In genomic region chr1:169102567-169102966, GRCh38 we compare ENCODE assay signal across 1 cellular context.
TF ChIP-seq lines count a peak whose summit lies in the region.

No MANE protein-coding gene starts in this region.

TF ChIP-seq in HepG2, 621 proteins besides CTCF, POLR2A, EP300 and RAD21 (continued from another document and continues in another):
- no peak for TF ChIP-seq ZBTB49 (CRISPR knock-in tag; IDR thresholded peaks at IDR 0.05; ENCODE audit: borderline replicate concordance)
- peak; percentile 45; the same call in 1 of the 2 replicates for TF ChIP-seq SOX5 (CRISPR knock-in tag; IDR thresholded peaks at IDR 0.05; ENCODE audit: borderline replicate concordance)
- peak; percentile 90 for TF ChIP-seq ZSCAN25 (CRISPR knock-in tag; IDR thresholded peaks at IDR 0.05)
- peak; percentile 56; the same call in 1 of the 2 replicates for TF ChIP-seq FOXA3 (CRISPR knock-in tag; IDR thresholded peaks at IDR 0.05)
- peak; percentile 20; the same call in 1 of the 2 replicates for TF ChIP-seq ELF3 (CRISPR knock-in tag; IDR thresholded peaks at IDR 0.05)
- TF ChIP-seq ZNF772 (CRISPR knock-in tag; IDR thresholded peaks at IDR 0.05): no peak
- peak; percentile 31; the same call in 1 of the 2 replicates for TF ChIP-seq KMT2B (CRISPR knock-in tag; IDR thresholded peaks at IDR 0.05)
- 0 out of 2 replicates have a peak, but pooled peaks have one; percentile 27 for TF ChIP-seq ISL2 (CRISPR knock-in tag; IDR thresholded peaks at IDR 0.05)
- TF ChIP-seq, protein P1, sequence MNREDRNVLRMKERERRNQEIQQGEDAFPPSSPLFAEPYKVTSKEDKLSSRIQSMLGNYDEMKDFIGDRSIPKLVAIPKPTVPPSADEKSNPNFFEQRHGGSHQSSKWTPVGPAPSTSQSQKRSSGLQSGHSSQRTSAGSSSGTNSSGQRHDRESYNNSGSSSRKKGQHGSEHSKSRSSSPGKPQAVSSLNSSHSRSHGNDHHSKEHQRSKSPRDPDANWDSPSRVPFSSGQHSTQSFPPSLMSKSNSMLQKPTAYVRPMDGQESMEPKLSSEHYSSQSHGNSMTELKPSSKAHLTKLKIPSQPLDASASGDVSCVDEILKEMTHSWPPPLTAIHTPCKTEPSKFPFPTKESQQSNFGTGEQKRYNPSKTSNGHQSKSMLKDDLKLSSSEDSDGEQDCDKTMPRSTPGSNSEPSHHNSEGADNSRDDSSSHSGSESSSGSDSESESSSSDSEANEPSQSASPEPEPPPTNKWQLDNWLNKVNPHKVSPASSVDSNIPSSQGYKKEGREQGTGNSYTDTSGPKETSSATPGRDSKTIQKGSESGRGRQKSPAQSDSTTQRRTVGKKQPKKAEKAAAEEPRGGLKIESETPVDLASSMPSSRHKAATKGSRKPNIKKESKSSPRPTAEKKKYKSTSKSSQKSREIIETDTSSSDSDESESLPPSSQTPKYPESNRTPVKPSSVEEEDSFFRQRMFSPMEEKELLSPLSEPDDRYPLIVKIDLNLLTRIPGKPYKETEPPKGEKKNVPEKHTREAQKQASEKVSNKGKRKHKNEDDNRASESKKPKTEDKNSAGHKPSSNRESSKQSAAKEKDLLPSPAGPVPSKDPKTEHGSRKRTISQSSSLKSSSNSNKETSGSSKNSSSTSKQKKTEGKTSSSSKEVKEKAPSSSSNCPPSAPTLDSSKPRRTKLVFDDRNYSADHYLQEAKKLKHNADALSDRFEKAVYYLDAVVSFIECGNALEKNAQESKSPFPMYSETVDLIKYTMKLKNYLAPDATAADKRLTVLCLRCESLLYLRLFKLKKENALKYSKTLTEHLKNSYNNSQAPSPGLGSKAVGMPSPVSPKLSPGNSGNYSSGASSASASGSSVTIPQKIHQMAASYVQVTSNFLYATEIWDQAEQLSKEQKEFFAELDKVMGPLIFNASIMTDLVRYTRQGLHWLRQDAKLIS (CRISPR knock-in tag; IDR thresholded peaks at IDR 0.05): no peak
- TF ChIP-seq STAT6 (CRISPR knock-in tag; IDR thresholded peaks at IDR 0.05; ENCODE audit: borderline replicate concordance): no peak
- TF ChIP-seq FOXP1 (IDR thresholded peaks at IDR 0.05): no peak
- TF ChIP-seq FOXP1 (CRISPR knock-in tag; IDR thresholded peaks at IDR 0.05): peak; percentile 14; the same call in 1 of the 2 replicates
- TF ChIP-seq ZNF768 (CRISPR knock-in tag; IDR thresholded peaks at IDR 0.05): no peak
- TF ChIP-seq, protein P2, sequence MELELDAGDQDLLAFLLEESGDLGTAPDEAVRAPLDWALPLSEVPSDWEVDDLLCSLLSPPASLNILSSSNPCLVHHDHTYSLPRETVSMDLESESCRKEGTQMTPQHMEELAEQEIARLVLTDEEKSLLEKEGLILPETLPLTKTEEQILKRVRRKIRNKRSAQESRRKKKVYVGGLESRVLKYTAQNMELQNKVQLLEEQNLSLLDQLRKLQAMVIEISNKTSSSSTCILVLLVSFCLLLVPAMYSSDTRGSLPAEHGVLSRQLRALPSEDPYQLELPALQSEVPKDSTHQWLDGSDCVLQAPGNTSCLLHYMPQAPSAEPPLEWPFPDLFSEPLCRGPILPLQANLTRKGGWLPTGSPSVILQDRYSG (CRISPR knock-in tag; IDR thresholded peaks at IDR 0.05): no peak
- TF ChIP-seq ZFP36L1 (CRISPR knock-in tag; IDR thresholded peaks at IDR 0.05): 0 out of 2 replicates have a peak, but pooled peaks have one; percentile 41
- TF ChIP-seq ZNF737 (CRISPR knock-in tag; IDR thresholded peaks at IDR 0.05; ENCODE audit: borderline replicate concordance): no peak
- TF ChIP-seq, protein P3, sequence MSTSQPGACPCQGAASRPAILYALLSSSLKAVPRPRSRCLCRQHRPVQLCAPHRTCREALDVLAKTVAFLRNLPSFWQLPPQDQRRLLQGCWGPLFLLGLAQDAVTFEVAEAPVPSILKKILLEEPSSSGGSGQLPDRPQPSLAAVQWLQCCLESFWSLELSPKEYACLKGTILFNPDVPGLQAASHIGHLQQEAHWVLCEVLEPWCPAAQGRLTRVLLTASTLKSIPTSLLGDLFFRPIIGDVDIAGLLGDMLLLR (CRISPR knock-in tag; IDR thresholded peaks at IDR 0.05): no peak
- 0 out of 2 replicates have a peak, but pooled peaks have one; percentile 25 for TF ChIP-seq ATF1 (CRISPR knock-in tag; IDR thresholded peaks at IDR 0.05)
- peak; percentile 35; the same call in 1 of the 2 replicates for TF ChIP-seq TCF7 (IDR thresholded peaks at IDR 0.05; ENCODE audit: low read depth)
- 0 out of 2 replicates have a peak, but pooled peaks have one; percentile 37 for TF ChIP-seq KLF13 (CRISPR knock-in tag; IDR thresholded peaks at IDR 0.05)
- TF ChIP-seq ZNF557 (CRISPR knock-in tag; IDR thresholded peaks at IDR 0.05): 0 out of 2 replicates have a peak, but pooled peaks have one; percentile 43
- TF ChIP-seq CREB1 (IDR thresholded peaks at IDR 0.05): no peak
- no peak for TF ChIP-seq CREB1 (CRISPR knock-in tag; IDR thresholded peaks at IDR 0.05)
- peak; percentile 55; the same call in 1 of the 2 replicates for TF ChIP-seq HOXA3 (CRISPR knock-in tag; IDR thresholded peaks at IDR 0.05)
- peak; percentile 30; the same call in 1 of the 2 replicates for TF ChIP-seq THAP11 (CRISPR knock-in tag; IDR thresholded peaks at IDR 0.05)
- peak; percentile 31; the same call in 1 of the 2 replicates for TF ChIP-seq NCOA2 (CRISPR knock-in tag; IDR thresholded peaks at IDR 0.05)
- no peak for TF ChIP-seq NR3C1 (CRISPR knock-in tag; IDR thresholded peaks at IDR 0.05)
- TF ChIP-seq CENPT (CRISPR knock-in tag; IDR thresholded peaks at IDR 0.05; ENCODE audit: low read depth): no peak
- TF ChIP-seq HMG20B (CRISPR knock-in tag; conservative IDR thresholded peaks at IDR 0.05): no peak
- no peak for TF ChIP-seq RFX3 (CRISPR knock-in tag; IDR thresholded peaks at IDR 0.05)
- peak; percentile 73; the same call in 1 of the 2 replicates for TF ChIP-seq NFKB2 (CRISPR knock-in tag; IDR thresholded peaks at IDR 0.05; ENCODE audit: borderline replicate concordance)
- 0 out of 2 replicates have a peak, but pooled peaks have one; percentile 37 for TF ChIP-seq IKZF5 (CRISPR knock-in tag; IDR thresholded peaks at IDR 0.05)
- TF ChIP-seq ZNF644 (CRISPR knock-in tag; IDR thresholded peaks at IDR 0.05; ENCODE audit: low read depth): peak; percentile 96
- TF ChIP-seq ZNF569 (CRISPR knock-in tag; IDR thresholded peaks at IDR 0.05; ENCODE audit: borderline replicate concordance): no peak
- TF ChIP-seq JUND (CRISPR knock-in tag; IDR thresholded peaks at IDR 0.05): peak; percentile 69; the same call in 1 of the 2 replicates
- TF ChIP-seq ZNF589 (CRISPR knock-in tag; conservative IDR thresholded peaks at IDR 0.05): no peak
- TF ChIP-seq, protein P4, sequence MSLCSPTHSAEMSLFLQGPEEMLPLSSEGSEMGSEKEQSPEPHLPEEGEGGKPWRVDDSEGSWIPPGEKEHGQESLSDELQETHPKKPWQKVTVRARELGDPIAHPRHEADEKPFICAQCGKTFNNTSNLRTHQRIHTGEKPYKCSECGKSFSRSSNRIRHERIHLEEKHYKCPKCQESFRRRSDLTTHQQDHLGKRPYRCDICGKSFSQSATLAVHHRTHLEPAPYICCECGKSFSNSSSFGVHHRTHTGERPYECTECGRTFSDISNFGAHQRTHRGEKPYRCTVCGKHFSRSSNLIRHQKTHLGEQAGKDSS (CRISPR knock-in tag; IDR thresholded peaks at IDR 0.05; ENCODE audit: borderline replicate concordance, low read depth): peak; percentile 38; the same call in 1 of the 2 replicates
- TF ChIP-seq IRF2 (CRISPR knock-in tag; IDR thresholded peaks at IDR 0.05): 0 out of 2 replicates have a peak, but pooled peaks have one; percentile 31
- TF ChIP-seq GLI4 (CRISPR knock-in tag; IDR thresholded peaks at IDR 0.05; ENCODE audit: borderline replicate concordance): 0 out of 2 replicates have a peak, but pooled peaks have one; percentile 30
- TF ChIP-seq SSRP1 (CRISPR knock-in tag; IDR thresholded peaks at IDR 0.05): 0 out of 2 replicates have a peak, but pooled peaks have one; percentile 68
- TF ChIP-seq IRF9 (CRISPR knock-in tag; IDR thresholded peaks at IDR 0.05; ENCODE audit: borderline replicate concordance): 0 out of 2 replicates have a peak, but pooled peaks have one; percentile 21
- no peak for TF ChIP-seq ZSCAN22 (CRISPR knock-in tag; IDR thresholded peaks at IDR 0.05)
- peak; percentile 32 for TF ChIP-seq XRCC5 (optimal IDR thresholded peaks at IDR 0.05; ENCODE audit: low read length)
- 0 out of 2 replicates have a peak, but pooled peaks have one; percentile 19 for TF ChIP-seq ZNF619 (CRISPR knock-in tag; IDR thresholded peaks at IDR 0.05)
- no peak for TF ChIP-seq FUBP1 (CRISPR knock-in tag; IDR thresholded peaks at IDR 0.05; ENCODE audit: borderline replicate concordance)
- no peak for TF ChIP-seq RBM39 (IDR thresholded peaks at IDR 0.05; ENCODE audit: low read depth, low read length, poor library complexity, severe bottlenecking)
- TF ChIP-seq SMARCC2 (IDR thresholded peaks at IDR 0.05): no peak
- no peak for TF ChIP-seq PAX8 (CRISPR knock-in tag; IDR thresholded peaks at IDR 0.05; ENCODE audit: borderline replicate concordance)
- peak; percentile 14; the same call in 1 of the 2 replicates for TF ChIP-seq SMC3 (IDR thresholded peaks at IDR 0.05; ENCODE audit: low read length)
- TF ChIP-seq RFX1 (IDR thresholded peaks at IDR 0.05): no peak
- TF ChIP-seq ZNF335 (CRISPR knock-in tag; IDR thresholded peaks at IDR 0.05): no peak
- no peak for TF ChIP-seq MAFF (IDR thresholded peaks at IDR 0.05; ENCODE audit: low read depth, low read length)
- peak; percentile 23; the same call in 1 of the 2 replicates for TF ChIP-seq JUN (CRISPR knock-in tag; IDR thresholded peaks at IDR 0.05)
- no peak for TF ChIP-seq THYN1 (CRISPR knock-in tag; IDR thresholded peaks at IDR 0.05; ENCODE audit: borderline replicate concordance, low read depth)
- TF ChIP-seq MIXL1 (CRISPR knock-in tag; IDR thresholded peaks at IDR 0.05): 0 out of 2 replicates have a peak, but pooled peaks have one; percentile 8
- peak; percentile 80; the same call in 1 of the 2 replicates for TF ChIP-seq MYC (CRISPR knock-in tag; IDR thresholded peaks at IDR 0.05; ENCODE audit: borderline replicate concordance)
- TF ChIP-seq ZBTB21 (CRISPR knock-in tag; IDR thresholded peaks at IDR 0.05): no peak
- TF ChIP-seq RARA (CRISPR knock-in tag; IDR thresholded peaks at IDR 0.05): peak; percentile 9; the same call in 1 of the 2 replicates
- TF ChIP-seq ETV6 (CRISPR knock-in tag; conservative IDR thresholded peaks at IDR 0.05): no peak
